Comparison of ENCODE assay signal across 12 cellular contexts in the genomic region with DNA sequence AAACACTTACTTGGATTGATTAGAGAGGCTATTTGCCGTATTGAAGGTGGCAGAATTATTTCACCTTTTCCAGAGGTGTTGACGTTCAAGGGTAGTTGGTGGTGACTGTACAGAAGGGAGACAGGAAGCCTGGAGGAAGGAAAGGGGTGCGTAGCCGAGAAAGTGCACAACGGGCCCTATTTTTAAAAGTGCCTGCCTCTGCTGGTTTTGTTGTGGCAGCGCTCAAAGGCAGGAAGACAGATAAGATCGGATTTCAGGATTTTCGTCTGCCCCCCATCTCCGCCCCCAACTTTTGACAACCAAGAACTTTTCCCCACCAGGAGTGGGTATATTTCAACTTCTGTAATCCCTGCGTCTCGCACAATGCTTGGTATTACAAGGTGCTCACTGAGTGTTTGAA. TPM values are rescaled to one million over a fixed set of nuclear protein-coding genes. Genes with fewer than 3 reads are reported as not detected.
DNase-seq lines count a peak whose midpoint lies in the region; ATAC-seq and TF ChIP-seq lines count a peak whose summit lies in the region.
"Had no signal": no experiment of that assay in that cellular context is flagged by ENCODE, and none has a peak within 500 bp of the region (broad histone marks: within the 10 kb centered on the region; RNA-seq: fewer than 3 reads in every experiment).

No MANE protein-coding gene starts in this region.

- peaks cover 30 to 87% of the 10 kb centered on the region in 2 experiments for H3K79me1 ChIP-seq in IMR-90 (ENCODE audit: low read depth in 1 of 2, low read length in 2 of 2)

- H3K27ac Mint-ChIP-seq in activated T-cell treated with anti-CD3 and anti-CD28 coated beads, Interleukin-2, amount 50 U/mL, for 72 hours, result peak overlapping the region; percentile 39
- H3K27ac Mint-ChIP-seq in naive thymus-derived CD4-positive, alpha-beta T cell, result peak overlapping the region in 5 of 9 donors; percentile 71 to 89 (median 75)
- H3K27ac Mint-ChIP-seq: naive B cell; stimulated activated naive B cell treated with anti-CD40 and anti-IgM and Interleukin-4, amounts not matched to agents 10 μg/mL and 1 μg/mL and 100 μg/mL, for 72 hours had no signal

- peak overlapping the region; percentile 88 for H3K23ac ChIP-seq in IMR-90 (ENCODE audit: low read depth, low read length)

- intact Hi-C loops in IMR-90 (cut with micrococcal nuclease), result no loop called here
- intact Hi-C loops in naive thymus-derived CD4-positive, alpha-beta T cell (cut with micrococcal nuclease), result loop anchor here in 1 of 2 donors (2.0 kb wide), 1 partner anchor 43 kb away; no protein-coding TSS in a partner anchor
- intact Hi-C loops in upper lobe of right lung (cut with DNase I), result no loop called here

- H4K8ac ChIP-seq in IMR-90 (ENCODE audit: low read depth in 2 of 2, low read length in 2 of 2), result peak overlapping the region; percentile 53 to 67

- in situ Hi-C loops in IMR-90 (cut with MboI; ENCODE audit: low sequenced_read_pairs), result no loop called here

- DNase-seq in IMR-90 (no peak), upper lobe of right lung (no peak), NCI-H146 (lab: John Stamatoyannopoulos, UW) (no peak), NCI-H748 (lab: John Stamatoyannopoulos, UW; ENCODE audit: unreplicated experiment) (no peak)
- DNase-seq in activated T-cell treated with anti-CD3 and anti-CD28 coated beads, Interleukin-2, amount 50 U/mL, for 72 hours, result no peak
- peak in 7 of 9 donors; percentile 32 to 48 (median 42) for DNase-seq in naive thymus-derived CD4-positive, alpha-beta T cell
- DNase-seq in effector CD8-positive, alpha-beta T cell (lab: John Stamatoyannopoulos, UW), result no peak
- DNase-seq: DMS53; naive B cell; NCI-H187 treated with DMSO at 0.1 percent for 48 hours; stimulated activated naive B cell treated with anti-CD40 and anti-IgM and Interleukin-4, amounts not matched to agents 10 μg/mL and 1 μg/mL and 100 μg/mL, for 72 hours had no signal

- peaks cover 99 to 100% (median 100%) of the 10 kb centered on the region in 10 experiments for H3K4me1 ChIP-seq in BLaER1 treated with 17β-estradiol and CSF1 and Interleukin-3, amounts not matched to agents 10 nM and 100 nM
- H3K4me1 ChIP-seq in IMR-90 (ENCODE audit: control insufficient read depth, insufficient read depth, low read length), result peaks cover 70% of the 10 kb centered on the region
- peaks cover 86 to 94% of the 10 kb centered on the region in 2 donors for H3K4me1 ChIP-seq in naive thymus-derived CD4-positive, alpha-beta T cell (ENCODE audit: control insufficient read depth in 2 of 2, insufficient read depth in 2 of 2, low read length in 2 of 2)
- peaks cover 76% of the 10 kb centered on the region for H3K4me1 ChIP-seq in upper lobe of right lung

- no peak; the same call in 1 of the 2 replicates for TF ChIP-seq POLR2A in IMR-90 (IDR thresholded peaks at IDR 0.05; ENCODE audit: low read depth, low read length)

- H3K36me3 ChIP-seq in BLaER1 treated with 17β-estradiol and CSF1 and Interleukin-3, amounts not matched to agents 10 nM and 100 nM, result peaks cover 4 to 82% (median 52%) of the 10 kb centered on the region in 11 experiments; a peak in 18 of 22 replicates
- H3K36me3 ChIP-seq in IMR-90 (ENCODE audit: control insufficient read depth, insufficient read depth, low read length) (peaks cover 36% of the 10 kb centered on the region), upper lobe of right lung (no peaks in the 10 kb centered on the region)
- no peaks in the 10 kb centered on the region for H3K36me3 ChIP-seq in naive thymus-derived CD4-positive, alpha-beta T cell (ENCODE audit: control insufficient read depth in 2 of 3, insufficient read depth in 3 of 3, low read length in 3 of 3)

- peaks cover 66 to 100% (median 93%) of the 10 kb centered on the region in 11 experiments for H4K20me1 ChIP-seq in BLaER1 treated with 17β-estradiol and CSF1 and Interleukin-3, amounts not matched to agents 10 nM and 100 nM
- H4K20me1 ChIP-seq in IMR-90 (ENCODE audit: insufficient read depth, low read length), result peaks cover 68% of the 10 kb centered on the region

- peak overlapping the region; percentile 53 to 84 (median 69); a peak in 21 of 22 replicates for H3K9ac ChIP-seq in BLaER1 treated with 17β-estradiol and CSF1 and Interleukin-3, amounts not matched to agents 10 nM and 100 nM
- peak overlapping the region; percentile 12; the same call in 1 of the 2 replicates for H3K9ac ChIP-seq in IMR-90 (ENCODE audit: low read depth, low read length)

- peak overlapping the region; percentile 83 to 95 (median 90) for H3K4me2 ChIP-seq in BLaER1 treated with 17β-estradiol and CSF1 and Interleukin-3, amounts not matched to agents 10 nM and 100 nM
- no peak overlapping the region for H3K4me2 ChIP-seq in IMR-90 (ENCODE audit: low read depth, low read length)

- POLR2A ChIA-PET in IMR-90 (lab: Charles Lee; ENCODE audit: unreplicated experiment), result no interaction called here
- POLR2A ChIA-PET in naive thymus-derived CD4-positive, alpha-beta T cell (lab: Charles Lee), result interaction anchor here (1.0 to 5.7 kb wide), 7 partner anchors 11 to 52 kb away, joined by 3 to 60 read pairs (median 5); a partner anchor contains a TSS

- TF ChIP-seq CTCF in IMR-90 (conservative IDR thresholded peaks at IDR 0.05; ENCODE audit: low read depth, low read length) (no peak), upper lobe of right lung (IDR thresholded peaks at IDR 0.05) (no peak)

- dilution Hi-C loops in IMR-90 (cut with HindIII; ENCODE audit: low sequenced_read_pairs, unreplicated experiment), result no loop called here

- no peaks in the 10 kb centered on the region for H3K9me3 Mint-ChIP-seq in activated T-cell treated with anti-CD3 and anti-CD28 coated beads, Interleukin-2, amount 50 U/mL, for 72 hours
- H3K9me3 Mint-ChIP-seq in naive thymus-derived CD4-positive, alpha-beta T cell, result peaks cover 0 to 4% (median 0%) of the 10 kb centered on the region in 11 donors
- H3K9me3 Mint-ChIP-seq: naive B cell; stimulated activated naive B cell treated with anti-CD40 and anti-IgM and Interleukin-4, amounts not matched to agents 10 μg/mL and 1 μg/mL and 100 μg/mL, for 72 hours had no signal

- WGBS in IMR-90 (ENCODE audit: extremely low coverage in 2 of 2, insufficient read length in 1 of 2), 2 experiments, result no CpG with 5 or more reads among the region's 11 CpGs

- H2BK20ac ChIP-seq in IMR-90 (ENCODE audit: low read depth, low read length), result peak overlapping the region; percentile 78

- H3K4me3 Mint-ChIP-seq in activated T-cell treated with anti-CD3 and anti-CD28 coated beads, Interleukin-2, amount 50 U/mL, for 72 hours, result no peak overlapping the region
- peak overlapping the region in 4 of 10 donors; percentile 67 to 81 (median 76) for H3K4me3 Mint-ChIP-seq in naive thymus-derived CD4-positive, alpha-beta T cell

- no peak overlapping the region for H2AFZ ChIP-seq in IMR-90 (replicated peaks; ENCODE audit: low read length, poor library complexity)

- H3K14ac ChIP-seq in IMR-90 (replicated peaks; ENCODE audit: low read depth, low read length), result peak overlapping the region; percentile 86; the same call in 1 of the 2 replicates

- peak overlapping the region; percentile 82 for H2BK5ac ChIP-seq in IMR-90 (ENCODE audit: low read depth, low read length, poor library complexity, severe bottlenecking)

- peak overlapping the region; percentile 65 for H3K18ac ChIP-seq in IMR-90 (ENCODE audit: low read depth, low read length)

- H2AK5ac ChIP-seq in IMR-90 (ENCODE audit: low read depth, low read length), result peak overlapping the region; percentile 90

- H3K56ac ChIP-seq in IMR-90 (ENCODE audit: extremely low read depth, insufficient read depth, low read length), result peak overlapping the region; percentile 87

- H4K5ac ChIP-seq in IMR-90 (ENCODE audit: low read depth, low read length), result peak overlapping the region; percentile 36

- no peaks in the 10 kb centered on the region for H3K9me3 ChIP-seq in BLaER1 treated with 17β-estradiol and CSF1 and Interleukin-3, amounts not matched to agents 10 nM and 100 nM (replicated peaks in 1 of 11)
- H3K9me3 ChIP-seq in IMR-90 (ENCODE audit: control insufficient read depth, insufficient read depth, low read length) (no peaks in the 10 kb centered on the region), upper lobe of right lung (no peaks in the 10 kb centered on the region)
- no peaks in the 10 kb centered on the region for H3K9me3 ChIP-seq in naive thymus-derived CD4-positive, alpha-beta T cell (ENCODE audit: control insufficient read depth in 2 of 3, low read length in 3 of 3)

- peak overlapping the region; percentile 84 for H2BK120ac ChIP-seq in IMR-90 (ENCODE audit: low read depth, low read length)

- no peak overlapping the region for H2AK9ac ChIP-seq in IMR-90 (replicated peaks; ENCODE audit: low read depth, low read length, poor library complexity)

- no peak for TF ChIP-seq RAD21 in IMR-90 (IDR thresholded peaks at IDR 0.05; ENCODE audit: low read length)

- peaks cover 4 to 5% of the 10 kb centered on the region in 2 donors for H3K36me3 Mint-ChIP-seq in activated T-cell treated with anti-CD3 and anti-CD28 coated beads, Interleukin-2, amount 50 U/mL, for 72 hours (ENCODE audit: insufficient read depth in 2 of 2)
- peaks cover 0 to 48% (median 5%) of the 10 kb centered on the region in 5 donors for H3K36me3 Mint-ChIP-seq in naive thymus-derived CD4-positive, alpha-beta T cell

- no peaks in the 10 kb centered on the region for H3K4me1 Mint-ChIP-seq in activated T-cell treated with anti-CD3 and anti-CD28 coated beads, Interleukin-2, amount 50 U/mL, for 72 hours (ENCODE audit: low read depth)
- H3K4me1 Mint-ChIP-seq in naive thymus-derived CD4-positive, alpha-beta T cell, result peaks cover 8 to 61% (median 20%) of the 10 kb centered on the region in 7 donors

- H3K27ac ChIP-seq in BLaER1 treated with 17β-estradiol and CSF1 and Interleukin-3, amounts not matched to agents 10 nM and 100 nM, result peak overlapping the region; percentile 5 to 97 (median 93); a peak in 21 of 22 replicates
- H3K27ac ChIP-seq in IMR-90 (ENCODE audit: insufficient read depth, low read length) (peak overlapping the region; percentile 90), upper lobe of right lung (no peak overlapping the region)
- H3K27ac ChIP-seq in naive thymus-derived CD4-positive, alpha-beta T cell (ENCODE audit: low read depth, low read length), result peak overlapping the region; percentile 24

- no TSS peak for BruUV-seq in IMR-90 (replicated peaks; lab: Mats Ljungman, UMichigan)

- peak overlapping the region; percentile 91 for H4K91ac ChIP-seq in IMR-90 (ENCODE audit: insufficient read depth, low read depth, low read length)

- H3K9me1 ChIP-seq in IMR-90 (ENCODE audit: insufficient read depth, low read length), result peaks cover 66% of the 10 kb centered on the region

- H2BK15ac ChIP-seq in IMR-90 (ENCODE audit: low read depth, low read length), result peak overlapping the region; percentile 56

- CTCF ChIA-PET in IMR-90 (lab: Yijun Ruan, JAX), result no interaction called here
- CTCF ChIA-PET in naive thymus-derived CD4-positive, alpha-beta T cell (lab: Charles Lee), result interaction anchor here (0.6 to 1.5 kb wide), 4 partner anchors 12 to 157 kb away, joined by 3 to 5 read pairs (median 4); a partner anchor contains a TSS

- H3K27me3 ChIP-seq in BLaER1 treated with 17β-estradiol and CSF1 and Interleukin-3, amounts not matched to agents 10 nM and 100 nM, result no peaks in the 10 kb centered on the region
- H3K27me3 ChIP-seq in IMR-90 (ENCODE audit: control insufficient read depth, insufficient read depth, low read length), result no peaks in the 10 kb centered on the region
- no peaks in the 10 kb centered on the region for H3K27me3 ChIP-seq in naive thymus-derived CD4-positive, alpha-beta T cell (ENCODE audit: control insufficient read depth in 2 of 2, insufficient read depth in 2 of 2, low read length in 2 of 2)
- H3K27me3 ChIP-seq in upper lobe of right lung, result no peaks in the 10 kb centered on the region

- H3K4me3 ChIP-seq in BLaER1 treated with 17β-estradiol and CSF1 and Interleukin-3, amounts not matched to agents 10 nM and 100 nM, result peak overlapping the region in 9 of 10 experiments; percentile 1 to 51 (median 36); a peak in 13 of 20 replicates
- no peak overlapping the region for H3K4me3 ChIP-seq in IMR-90 (ENCODE audit: insufficient read depth, low read depth, low read length)
- H3K4me3 ChIP-seq in naive thymus-derived CD4-positive, alpha-beta T cell (ENCODE audit: low read length), result peak overlapping the region; percentile 42
- no peak overlapping the region for H3K4me3 ChIP-seq in upper lobe of right lung

- no peaks in the 10 kb centered on the region for H3K27me3 Mint-ChIP-seq in activated T-cell treated with anti-CD3 and anti-CD28 coated beads, Interleukin-2, amount 50 U/mL, for 72 hours (ENCODE audit: low read depth)
- no peaks in the 10 kb centered on the region for H3K27me3 Mint-ChIP-seq in naive thymus-derived CD4-positive, alpha-beta T cell
- H3K27me3 Mint-ChIP-seq: naive B cell; stimulated activated naive B cell treated with anti-CD40 and anti-IgM and Interleukin-4, amounts not matched to agents 10 μg/mL and 1 μg/mL and 100 μg/mL, for 72 hours had no signal

- H3K4ac ChIP-seq in IMR-90 (ENCODE audit: low read depth, low read length), result peak overlapping the region; percentile 83

- no peak for ATAC-seq in IMR-90 (ENCODE audit: low read depth)
- ATAC-seq in activated T-cell treated with anti-CD3 and anti-CD28 coated beads, Interleukin-2, amount 50 U/mL, for 72 hours (replicated peaks in 1 of 2), result no peak
- ATAC-seq in naive thymus-derived CD4-positive, alpha-beta T cell, result peak; percentile 28
- ATAC-seq in upper lobe of right lung, result no peak
- ATAC-seq: stimulated activated naive B cell treated with anti-CD40 and anti-IgM and Interleukin-4, amounts not matched to agents 10 μg/mL and 1 μg/mL and 100 μg/mL, for 72 hours had no signal

RNA-seq across cellular contexts. Expression of a gene that starts 38.5 kb away (rescaled TPM):
- total RNA-seq in IMR-90 (2012; rRNA removed), result 71.0 and 71.1 TPM in 2 replicates
- polyA plus RNA-seq in IMR-90 (2012; rRNA removed), result 177 and 194 TPM in 2 replicates
- 153 and 181 TPM in 2 replicates for polyA plus RNA-seq in IMR-90 (2012; cell fraction: cytosol; rRNA removed)
- 378 and 409 TPM in 2 replicates for polyA plus RNA-seq in IMR-90 (2012; cell fraction: nucleus; rRNA removed; ENCODE audit: low replicate concordance)
- 10 to 100 TPM; 47.4 to 68.9 TPM for total RNA-seq in activated T-cell treated with anti-CD3 and anti-CD28 coated beads, Interleukin-2, amount 50 U/mL, for 72 hours
- total RNA-seq in naive thymus-derived CD4-positive, alpha-beta T cell, result 100 to 1,000 TPM in 3 of 5 experiments, 10 to 100 TPM in 2; 27.4 to 142 (median 113) TPM
- 10 to 100 TPM in 1 of 2 donors, 1 to 10 TPM in 1; 4.0 to 11.5 TPM for polyA plus RNA-seq in naive thymus-derived CD4-positive, alpha-beta T cell
- 31.6 TPM for total RNA-seq in upper lobe of right lung

Comparison
In these comparisons a context has a peak if more than half of its experiments do, and no peak if none do; other contexts are left out.
1. H3K4me3 ChIP-seq: peak in BLaER1 treated with 17β-estradiol and CSF1 and Interleukin-3, amounts not matched to agents 10 nM and 100 nM (9 of 10) and naive thymus-derived CD4-positive, alpha-beta T cell (single experiment); none in IMR-90 (single experiment) and upper lobe of right lung (single experiment).
2. DNase-seq: peak in naive thymus-derived CD4-positive, alpha-beta T cell (7 of 9); none in IMR-90 (single experiment), activated T-cell treated with anti-CD3 and anti-CD28 coated beads, Interleukin-2, amount 50 U/mL, for 72 hours (0 of 2), upper lobe of right lung (single experiment), NCI-H146 (single experiment), effector CD8-positive, alpha-beta T cell (single experiment) and NCI-H748 (single experiment).